Comparison of ENCODE assay signal across 8 cellular contexts in genomic region chr6:110181131-110182027, GRCh38. TPM values are rescaled to one million over a fixed set of nuclear protein-coding genes. Genes with fewer than 3 reads are reported as not detected.
DNase-seq lines count a peak whose midpoint lies in the region; ATAC-seq, FAIRE-seq and TF ChIP-seq lines count a peak whose summit lies in the region.

No MANE protein-coding gene starts in this region.

- peaks cover 24% of the 10 kb centered on the region for H3K4me1 ChIP-seq in effector memory CD4-positive, alpha-beta T cell (ENCODE audit: control insufficient read depth, insufficient read depth, low read length, poor library complexity, severe bottlenecking)
- H3K4me1 ChIP-seq in pancreas, result peaks cover 8 to 36% (median 15%) of the 10 kb centered on the region in 3 donors

- peaks cover 3% of the 10 kb centered on the region for H3K27me3 ChIP-seq in effector memory CD4-positive, alpha-beta T cell (replicated peaks; ENCODE audit: control insufficient read depth, insufficient read depth, low read length, poor library complexity, severe bottlenecking)
- no peaks in the 10 kb centered on the region for H3K27me3 ChIP-seq in pancreas

- H3K36me3 ChIP-seq in effector memory CD4-positive, alpha-beta T cell (ENCODE audit: control insufficient read depth, insufficient read depth, low read length), result no peaks in the 10 kb centered on the region
- no peaks in the 10 kb centered on the region for H3K36me3 ChIP-seq in pancreas

- H3K9me3 ChIP-seq in effector memory CD4-positive, alpha-beta T cell (ENCODE audit: control insufficient read depth, low read length), result no peaks in the 10 kb centered on the region
- no peaks in the 10 kb centered on the region for H3K9me3 ChIP-seq in pancreas

- intact Hi-C loops in pancreas (cut with DNase I), result loop anchor here in 1 of 3 donors (5.0 kb wide), 1 partner anchor 211 kb away; no protein-coding TSS in a partner anchor

- TF ChIP-seq CTCF in LNCaP clone FGC (IDR thresholded peaks at IDR 0.05; ENCODE audit: control insufficient read depth, extremely low read depth, insufficient read depth), result no peak
- no peak for TF ChIP-seq CTCF in pancreas (IDR thresholded peaks at IDR 0.05)

- DNase-seq in GF-D8 (lab: John Stamatoyannopoulos, UW) (peak; percentile 45), LNCaP clone FGC (ENCODE audit: low read depth) (no peak), pancreas (no peak), NCI-H69 (lab: John Stamatoyannopoulos, UW) (no peak), HPDE6-E6E7 (ENCODE audit: extremely low spot score) (no peak)
- no peak for DNase-seq in effector memory CD4-positive, alpha-beta T cell

- FAIRE-seq in pancreas (lab: Jason Lieb, UNC), result no peak

- WGBS in pancreas, 2 donors, result 49 to 53% methylated on average over 6 of the region's 6 CpGs

- H3K27ac ChIP-seq in effector memory CD4-positive, alpha-beta T cell (ENCODE audit: insufficient read depth, low read length, poor library complexity, severe bottlenecking), result peak overlapping the region; percentile 79
- no peak overlapping the region for H3K27ac ChIP-seq in pancreas

- ATAC-seq in pancreas (no peak), GM18867 (IDR thresholded peaks at IDR 0.05; ENCODE audit: unreplicated experiment) (no peak), HG02870 (IDR thresholded peaks at IDR 0.05; ENCODE audit: unreplicated experiment) (no peak)

- H3K4me3 ChIP-seq in LNCaP clone FGC (ENCODE audit: low read depth, low read length) (peak overlapping the region; percentile 85), pancreas (peak overlapping the region; percentile 55 to 86 (median 80))
- H3K4me3 ChIP-seq in effector memory CD4-positive, alpha-beta T cell (ENCODE audit: insufficient read depth, low read depth, low read length, poor library complexity, severe bottlenecking), result peak overlapping the region; percentile 98

RNA-seq across cellular contexts. Expression of gene CDC40, which starts 1.2 kb away (rescaled TPM):
- 10 to 100 TPM in 3 of 6 donors, 1 to 10 TPM in 3; 7.6 to 13.6 (median 10.1) TPM for total RNA-seq in pancreas
- 1 to 10 TPM; 3.8 to 8.7 TPM for polyA plus RNA-seq in pancreas

RNA-seq across cellular contexts. Expression of gene WASF1, which starts 1.9 kb away (rescaled TPM):
- 1 to 10 TPM; 1.2 to 5.7 (median 2.1) TPM for total RNA-seq in pancreas
- polyA plus RNA-seq in pancreas, result 1 to 10 TPM; 3.8 to 5.0 TPM
